In genomic region chrX:142327182-142327581, GRCh38 we compare ENCODE assay signal across 25 cellular contexts.
"Had no signal": no experiment of that assay in that cellular context is flagged by ENCODE, and none has a peak within 500 bp of the region (broad histone marks: within the 10 kb centered on the region; RNA-seq: fewer than 3 reads in every experiment).

No MANE protein-coding gene starts in this region.

- H3K36me3 ChIP-seq: stomach, suprapubic skin, thoracic aorta, thyroid gland, tibial artery, tibial nerve, transverse colon, upper lobe of left lung, upper lobe of right lung, uterus, vagina had no signal

- H3K9me3 ChIP-seq: suprapubic skin, testis, thoracic aorta, thyroid gland, tibial artery, tibial nerve, transverse colon, upper lobe of left lung, upper lobe of right lung, uterus, vagina had no signal

- ATAC-seq: stimulated activated effector memory CD8-positive, alpha-beta T cell treated with anti-CD3 and anti-CD28 coated beads, Interleukin-12 subunit alpha, Interleukin-12 subunit beta, amount 100 ng/mL, for 72 hours; stimulated activated memory B cell treated with anti-CD40 and anti-IgM and Interleukin-4, amounts not matched to agents 10 μg/mL and 1 μg/mL and 100 μg/mL, for 72 hours; stimulated activated naive B cell treated with anti-CD40 and anti-IgM and Interleukin-4, amounts not matched to agents 10 μg/mL and 1 μg/mL and 100 μg/mL, for 72 hours; stimulated activated naive CD8-positive, alpha-beta T cell treated with anti-CD3 and anti-CD28 coated beads, Interleukin-15, amount 100 ng/mL, for 72 hours; stimulated activated naive CD8-positive, alpha-beta T cell treated with anti-CD3 and anti-CD28 coated beads, Interleukin-15, Interleukin-2, amounts not matched to agents 100 U/mL and 50 U/mL, for 24 hours; upper lobe of right lung had no signal

- H3K27ac ChIP-seq: stomach, suprapubic skin, testis, thoracic aorta, thyroid gland, tibial artery, tibial nerve, transverse colon, upper lobe of left lung, upper lobe of right lung, uterus, vagina had no signal

- H3K27me3 ChIP-seq: stomach, suprapubic skin, testis, thyroid gland, tibial artery, tibial nerve, transverse colon, upper lobe of left lung, upper lobe of right lung, uterus, vagina had no signal

- DNase-seq: stimulated activated CD4-positive, alpha-beta T cell treated with anti-CD3 and anti-CD28 coated beads, Interleukin-2, amount 100 ng/mL, for 48 hours; stimulated activated CD4-positive, alpha-beta T cell treated with anti-CD3 and anti-CD28 coated beads, Interleukin-4, amount 100 ng/mL, for 1 hour; stimulated activated CD4-positive, alpha-beta T cell treated with anti-CD3 and anti-CD28 coated beads, Interleukin-4, amount 100 ng/mL, for 24 hours; stimulated activated CD4-positive, alpha-beta T cell treated with anti-CD3 and anti-CD28 coated beads, Interleukin-4, amount 100 ng/mL, for 4 hours; stimulated activated CD8-positive, alpha-beta memory T cell treated with anti-CD3 and anti-CD28 coated beads, Interleukin-4, amount 100 ng/mL, for 48 hours; stimulated activated naive B cell treated with anti-CD40 and anti-IgM and Interleukin-4, amounts not matched to agents 10 μg/mL and 1 μg/mL and 100 μg/mL, for 72 hours; stimulated activated naive CD4-positive, alpha-beta T cell treated with Interleukin-2 at 50 U/mL for 16 hours; stimulated activated naive CD8-positive, alpha-beta T cell treated with anti-CD3 and anti-CD28 coated beads, Interleukin-15, amount 100 ng/mL, for 72 hours; stimulated activated naive CD8-positive, alpha-beta T cell treated with anti-CD3 and anti-CD28 coated beads, Interleukin-15, Interleukin-2, amounts not matched to agents 100 U/mL and 50 U/mL, for 24 hours; stomach; substantia nigra; testis; thyroid gland; tibial artery; transverse colon; trophoblast cell; upper lobe of left lung; upper lobe of right lung; uterus had no signal

- H3K4me1 ChIP-seq: stomach, suprapubic skin, testis, thyroid gland, tibial artery, tibial nerve, transverse colon, upper lobe of left lung, upper lobe of right lung, uterus, vagina had no signal

- H3K4me3 ChIP-seq: stomach, suprapubic skin, testis, thoracic aorta, thyroid gland, tibial artery, tibial nerve, transverse colon, upper lobe of left lung, upper lobe of right lung, uterus, vagina had no signal
